Comparison of ENCODE assay signal across 9 cellular contexts in genomic region chr7:33986951-33987948, GRCh38.
DNase-seq lines count a peak whose midpoint lies in the region; ATAC-seq and TF ChIP-seq lines count a peak whose summit lies in the region.
"Had no signal": no experiment of that assay in that cellular context is flagged by ENCODE, and none has a peak within 500 bp of the region (broad histone marks: within the 10 kb centered on the region; RNA-seq: fewer than 3 reads in every experiment).

No MANE protein-coding gene starts in this region.

- H3K36me3 ChIP-seq in gastroesophageal sphincter: no peaks in the 10 kb centered on the region

- peak; percentile 100 for DNase-seq in HFF-Myc (ENCODE audit: extremely low read depth, low read depth)
- DNase-seq in stromal cell of bone marrow (ENCODE audit: low read depth): peak; percentile 97
- DNase-seq in NCI-H526 treated with DMSO at 0.1 percent for 48 hours (lab: John Stamatoyannopoulos, UW): no peak
- no peak for DNase-seq in activated T-cell treated with anti-CD3 and anti-CD28 coated beads, Interleukin-2, amount 50 U/mL, for 1 hour
- no peak for DNase-seq in NCI-H187 treated with DMSO at 0.1 percent for 48 hours (lab: John Stamatoyannopoulos, UW)
- DNase-seq: activated naive CD4-positive, alpha-beta T cell treated with Interleukin-2 at 50 U/mL for 16 hours had no signal

- TF ChIP-seq EP300 in gastroesophageal sphincter (IDR thresholded peaks at IDR 0.05): no peak

- TF ChIP-seq CTCF in HFF-Myc (IDR thresholded peaks at IDR 0.05; ENCODE audit: low read depth, low read length, missing control alignments): no peak
- TF ChIP-seq CTCF in gastroesophageal sphincter (IDR thresholded peaks at IDR 0.05): no peak

- H3K4me3 ChIP-seq in HFF-Myc (replicated peaks; ENCODE audit: low read depth, low read length) (no peak overlapping the region), gastroesophageal sphincter (no peak overlapping the region)

- ATAC-seq in SK-N-SH treated with all-trans-retinoic acid at 6 μM for 48 hours (peak; percentile 97), gastroesophageal sphincter (peak; percentile 95), GM18909 (IDR thresholded peaks at IDR 0.05; ENCODE audit: poor library complexity, unreplicated experiment) (no peak)

- H3K9me3 ChIP-seq in gastroesophageal sphincter: no peaks in the 10 kb centered on the region

- whole genome bisulfite sequencing in gastroesophageal sphincter (ENCODE audit: low coverage in 1 of 2), 2 donors: 62 to 66% methylated on average over 6 to 9 of the region's 9 CpGs

- no peaks in the 10 kb centered on the region for H3K27me3 ChIP-seq in gastroesophageal sphincter

- no peak for TF ChIP-seq POLR2A in gastroesophageal sphincter (IDR thresholded peaks at IDR 0.05)

- H3K27ac ChIP-seq in gastroesophageal sphincter: peak overlapping the region in 3 of 4 donors; percentile 26 to 49 (median 43)

- H3K4me1 ChIP-seq in gastroesophageal sphincter: peaks cover 0 to 13% (median 0%) of the 10 kb centered on the region in 3 donors

TF ChIP-seq in SK-N-SH treated with all-trans-retinoic acid at 6 μM for 48 hours, 23 proteins besides CTCF, POLR2A, EP300 and RAD21:
- TF ChIP-seq ARNTL (CRISPR knock-in tag; IDR thresholded peaks at IDR 0.05; ENCODE audit: borderline replicate concordance, low read depth) (no peak), CSDC2 (CRISPR knock-in tag; IDR thresholded peaks at IDR 0.05) (0 out of 2 replicates have a peak, but pooled peaks have one; percentile 31), BACH2 (CRISPR knock-in tag; IDR thresholded peaks at IDR 0.05; ENCODE audit: borderline replicate concordance) (no peak), RARB (CRISPR knock-in tag; IDR thresholded peaks at IDR 0.05) (no peak), TOX (CRISPR knock-in tag; IDR thresholded peaks at IDR 0.05; ENCODE audit: borderline replicate concordance) (0 out of 2 replicates have a peak, but pooled peaks have one; percentile 65), POU6F1 (CRISPR knock-in tag; IDR thresholded peaks at IDR 0.05; ENCODE audit: borderline replicate concordance, low read depth) (no peak), ZFP30 (CRISPR knock-in tag; IDR thresholded peaks at IDR 0.05) (no peak), TSHZ2 (CRISPR knock-in tag; IDR thresholded peaks at IDR 0.05) (no peak), ZC3H10 (CRISPR knock-in tag; IDR thresholded peaks at IDR 0.05) (no peak), PPARA (CRISPR knock-in tag; IDR thresholded peaks at IDR 0.05; ENCODE audit: borderline replicate concordance) (no peak), PATZ1 (CRISPR knock-in tag; IDR thresholded peaks at IDR 0.05; ENCODE audit: borderline replicate concordance) (no peak), CSRNP3 (CRISPR knock-in tag; IDR thresholded peaks at IDR 0.05) (no peak), ZNF8 (CRISPR knock-in tag; IDR thresholded peaks at IDR 0.05) (no peak), CREB5 (CRISPR knock-in tag; IDR thresholded peaks at IDR 0.05; ENCODE audit: low read depth) (no peak), TCF4 (CRISPR knock-in tag; IDR thresholded peaks at IDR 0.05; ENCODE audit: borderline replicate concordance) (no peak), SNAI2 (CRISPR knock-in tag; IDR thresholded peaks at IDR 0.05) (no peak), ZNF565 (CRISPR knock-in tag; conservative IDR thresholded peaks at IDR 0.05; ENCODE audit: low read depth) (no peak), GLIS3 (CRISPR knock-in tag; IDR thresholded peaks at IDR 0.05) (no peak), ZFP3 (CRISPR knock-in tag; IDR thresholded peaks at IDR 0.05) (no peak), ISL1 (CRISPR knock-in tag; IDR thresholded peaks at IDR 0.05) (peak; percentile 37; the same call in 1 of the 2 replicates), ZNF70 (CRISPR knock-in tag; IDR thresholded peaks at IDR 0.05) (no peak), OSR1 (CRISPR knock-in tag; IDR thresholded peaks at IDR 0.05) (no peak), ESRRG (CRISPR knock-in tag; IDR thresholded peaks at IDR 0.05) (no peak)

Comparison
In these comparisons a context has a peak if more than half of its experiments do, and no peak if none do; other contexts are left out.
1. DNase-seq: peak in HFF-Myc (single experiment) and stromal cell of bone marrow (single experiment); none in NCI-H526 treated with DMSO at 0.1 percent for 48 hours (single experiment), activated T-cell treated with anti-CD3 and anti-CD28 coated beads, Interleukin-2, amount 50 U/mL, for 1 hour (single experiment) and NCI-H187 treated with DMSO at 0.1 percent for 48 hours (single experiment).